Comparison of ENCODE assay signal across 3 cellular contexts in genomic region chr14:37363661-37364060, GRCh38.
"Had no signal": no experiment of that assay in that cellular context is flagged by ENCODE, and none has a peak within 500 bp of the region (broad histone marks: within the 10 kb centered on the region; RNA-seq: fewer than 3 reads in every experiment).

No MANE protein-coding gene starts in this region.

- H2AFZ ChIP-seq: GM23338 had no signal

- DNase-seq: H9, HCEC 1CT had no signal

- H3K4me3 ChIP-seq: GM23338 had no signal

- H3K4me2 ChIP-seq: GM23338 had no signal

- ATAC-seq: GM23338 had no signal
